Comparison of ENCODE assay signal across 23 cellular contexts in genomic region chr1:6924891-6925290, GRCh38.
DNase-seq lines count a peak whose midpoint lies in the region; ATAC-seq and TF ChIP-seq lines count a peak whose summit lies in the region.
"Had no signal": no experiment of that assay in that cellular context is flagged by ENCODE, and none has a peak within 500 bp of the region (broad histone marks: within the 10 kb centered on the region; RNA-seq: fewer than 3 reads in every experiment).

No MANE protein-coding gene starts in this region.

- WGBS in right cardiac atrium, result 55% methylated on average over 4 of the region's 4 CpGs
- WGBS in aorta, 2 donors, result 30 to 34% methylated on average over 4 of the region's 4 CpGs

- ATAC-seq in right cardiac atrium, result peak; percentile 22 to 69
- ATAC-seq in aorta (ENCODE audit: low FRiP score), result peak; percentile 20

- H3K4me3 ChIP-seq in right cardiac atrium (ENCODE audit: low read length) (no peak overlapping the region), right atrium auricular region (no peak overlapping the region), aorta (ENCODE audit: low read length in 2 of 2) (no peak overlapping the region)
- H3K4me3 ChIP-seq: A549, K562, SJSA1 had no signal

- intact Hi-C loops in right cardiac atrium (cut with DNase I), result no loop called here
- intact Hi-C loops in aorta (cut with DNase I), result no loop called here

- no peaks in the 10 kb centered on the region for H3K27me3 ChIP-seq in right cardiac atrium (ENCODE audit: control insufficient read depth, insufficient read depth)
- H3K27me3 ChIP-seq in right atrium auricular region, result no peaks in the 10 kb centered on the region
- H3K27me3 ChIP-seq in aorta (ENCODE audit: control insufficient read depth in 1 of 2, insufficient read depth in 2 of 2, low read length in 1 of 2), result no peaks in the 10 kb centered on the region
- H3K27me3 ChIP-seq: BE2C had no signal

- H3K36me3 Mint-ChIP-seq in chondrocyte (ENCODE audit: low read depth) (no peaks in the 10 kb centered on the region), nephron (ENCODE audit: low read depth) (peaks cover 6% of the 10 kb centered on the region)

- peak overlapping the region; percentile 15 for H3K27ac Mint-ChIP-seq in chondrocyte (ENCODE audit: unreplicated experiment)
- peak overlapping the region in 2 of 3 experiments; percentile 34 to 97 for H3K27ac Mint-ChIP-seq in nephron
- H3K27ac Mint-ChIP-seq: CD4-positive, alpha-beta T cell had no signal

- no peak for TF ChIP-seq CTCF in right atrium auricular region (IDR thresholded peaks at IDR 0.05)
- TF ChIP-seq CTCF in chondrocyte (IDR thresholded peaks at IDR 0.05), result no peak
- TF ChIP-seq CTCF in nephron (IDR thresholded peaks at IDR 0.05; ENCODE audit: unreplicated experiment in 3 of 3), result no peak

- H3K4me1 Mint-ChIP-seq in chondrocyte (ENCODE audit: low read depth) (peaks cover 19% of the 10 kb centered on the region), nephron (peaks cover 45% of the 10 kb centered on the region)

- DNase-seq in right cardiac atrium (peak in 2 of 3 donors; percentile 76 to 83), right atrium auricular region (ENCODE audit: low spot score) (no peak), chondrocyte (ENCODE audit: low spot score) (no peak), aorta (no peak), NCI-H2029 treated with DMSO at 0.1 percent for 48 hours (lab: John Stamatoyannopoulos, UW) (no peak), SIG-M5 treated with dmso at 0.1 percent for 504 hours (lab: John Stamatoyannopoulos, UW; ENCODE audit: unreplicated experiment) (no peak), DMS114 treated with DMSO at 0.1 percent for 48 hours (lab: John Stamatoyannopoulos, UW; ENCODE audit: unreplicated experiment) (no peak)
- DNase-seq: BE2C; CD4-positive, alpha-beta T cell; COR-L47; DMS79 treated with DMSO at 0.1 percent for 48 hours; MM.1S; NCI-H1048; NCI-H1417 treated with DMSO at 0.1 percent for 48 hours; NCI-H1930; NCI-H226; NCI-H510A treated with DMSO at 0.1 percent for 48 hours; NCI-H748 treated with DMSO at 0.1 percent for 48 hours; NK-92 treated with Interleukin-12 subunit alpha and Interleukin-12 subunit beta, amount 100 ng/mL, for 24 hours had no signal

- H3K9me3 ChIP-seq in right cardiac atrium (ENCODE audit: control insufficient read depth, low read length) (no peaks in the 10 kb centered on the region), right atrium auricular region (no peaks in the 10 kb centered on the region), aorta (ENCODE audit: control insufficient read depth, low read length) (no peaks in the 10 kb centered on the region)
- H3K9me3 ChIP-seq: A549, BE2C, SJSA1 had no signal

- H3K27me3 Mint-ChIP-seq in chondrocyte (ENCODE audit: low read depth), result no peaks in the 10 kb centered on the region
- H3K27me3 Mint-ChIP-seq in nephron (ENCODE audit: low read depth), result peaks cover 3% of the 10 kb centered on the region

- H3K36me3 ChIP-seq in right atrium auricular region (no peaks in the 10 kb centered on the region), aorta (ENCODE audit: control insufficient read depth in 1 of 2, insufficient read depth in 2 of 2, low read length in 1 of 2) (no peaks in the 10 kb centered on the region)
- H3K36me3 ChIP-seq: BE2C, SJSA1 had no signal

- H3K27ac ChIP-seq in right cardiac atrium (ENCODE audit: low read length) (no peak overlapping the region), right atrium auricular region (no peak overlapping the region), aorta (ENCODE audit: low read depth in 1 of 2, low read length in 2 of 2) (peak overlapping the region; percentile 3 to 89)
- H3K27ac ChIP-seq: A549, SJSA1 had no signal

- H3K9me3 Mint-ChIP-seq in chondrocyte (ENCODE audit: low read depth) (peaks cover 7% of the 10 kb centered on the region), nephron (peaks cover 21% of the 10 kb centered on the region)
- H3K9me3 Mint-ChIP-seq: CD4-positive, alpha-beta T cell had no signal

- H3K4me3 Mint-ChIP-seq in chondrocyte (ENCODE audit: unreplicated experiment) (no peak overlapping the region), nephron (no peak overlapping the region)
- H3K4me3 Mint-ChIP-seq: CD4-positive, alpha-beta T cell had no signal

- H3K4me1 ChIP-seq in right cardiac atrium (ENCODE audit: control insufficient read depth, insufficient read depth, low read length) (peaks cover 5% of the 10 kb centered on the region), right atrium auricular region (peaks cover 0 to 28% of the 10 kb centered on the region in 2 donors), aorta (ENCODE audit: control insufficient read depth in 1 of 2, insufficient read depth in 2 of 2, low read length in 2 of 2) (peaks cover 0 to 7% of the 10 kb centered on the region in 2 donors)
- H3K4me1 ChIP-seq: A549, BE2C, SJSA1 had no signal

Comparison
In these comparisons a context has a peak if more than half of its experiments do, and no peak if none do; other contexts are left out.
1. DNase-seq: peak in right cardiac atrium (2 of 3); none in right atrium auricular region (single experiment), chondrocyte (single experiment), aorta (0 of 2), NCI-H2029 treated with DMSO at 0.1 percent for 48 hours (single experiment), SIG-M5 treated with dmso at 0.1 percent for 504 hours (single experiment) and DMS114 treated with DMSO at 0.1 percent for 48 hours (single experiment).
2. H3K27ac ChIP-seq: peak in aorta (2 of 2); none in right cardiac atrium (single experiment) and right atrium auricular region (0 of 2).